16 cellular contexts compared by ENCODE assay signal in genomic region chr2:119490106-119490505, GRCh38. TPM values are rescaled to one million over a fixed set of nuclear protein-coding genes. Genes with fewer than 3 reads are reported as not detected.
DNase-seq lines count a peak whose midpoint lies in the region; ATAC-seq, FAIRE-seq and TF ChIP-seq lines count a peak whose summit lies in the region.
"Had no signal": no experiment of that assay in that cellular context is flagged by ENCODE, and none has a peak within 500 bp of the region (broad histone marks: within the 10 kb centered on the region; RNA-seq: fewer than 3 reads in every experiment).

No MANE protein-coding gene starts in this region.

- peaks cover 15% of the 10 kb centered on the region for H3K4me1 Mint-ChIP-seq in osteocyte (ENCODE audit: unreplicated experiment)

- H3K36me3 ChIP-seq in left ventricle myocardium inferior, result no peaks in the 10 kb centered on the region
- H3K36me3 ChIP-seq in right lobe of liver, result no peaks in the 10 kb centered on the region

- TF ChIP-seq CTCF in left ventricle myocardium inferior (IDR thresholded peaks at IDR 0.05; ENCODE audit: borderline replicate concordance) (no peak), right lobe of liver (IDR thresholded peaks at IDR 0.05) (no peak), osteocyte (IDR thresholded peaks at IDR 0.05) (no peak), GM13976 (IDR thresholded peaks at IDR 0.05; ENCODE audit: borderline replicate concordance, control extremely low read depth, extremely low read depth, insufficient read depth, missing control alignments) (no peak)

- TF ChIP-seq POLR2A in right lobe of liver (IDR thresholded peaks at IDR 0.05), result no peak
- TF ChIP-seq POLR2A in GM12892 (IDR thresholded peaks at IDR 0.05; ENCODE audit: low read depth, low read length), result no peak

- in situ Hi-C loops in GM13976 (cut with MboI; ENCODE audit: low sequenced_read_pairs, unreplicated experiment), result loop anchor here (25.0 kb wide), 1 partner anchor 603 kb away; no protein-coding TSS in a partner anchor

- H3K27ac Mint-ChIP-seq in osteocyte (ENCODE audit: unreplicated experiment), result no peak overlapping the region

- peak overlapping the region; percentile 92 for H3K27ac ChIP-seq in left ventricle myocardium inferior (replicated peaks)
- peak overlapping the region in 2 of 3 donors; percentile 87 to 96 for H3K27ac ChIP-seq in right lobe of liver
- H3K27ac ChIP-seq: KMS-11 had no signal

- WGBS in right lobe of liver (ENCODE audit: insufficient coverage, low coverage, low lambda C conversion rate, missing lambda C conversion rate), result no CpG with 5 or more reads among the region's 8 CpGs

- intact Hi-C loops in left ventricle myocardium inferior (cut with micrococcal nuclease), result no loop called here
- intact Hi-C loops in Right ventricle myocardium inferior (cut with DNase I), result no loop called here
- intact Hi-C loops in right lobe of liver (cut with DNase I), result no loop called here

- H3K27me3 ChIP-seq in left ventricle myocardium inferior (ENCODE audit: low read depth) (peaks cover 2% of the 10 kb centered on the region), right lobe of liver (no peaks in the 10 kb centered on the region)

- no peak overlapping the region for H3K4me3 Mint-ChIP-seq in osteocyte (ENCODE audit: unreplicated experiment)

- no peaks in the 10 kb centered on the region for H3K9me3 Mint-ChIP-seq in osteocyte (ENCODE audit: unreplicated experiment)

- no peaks in the 10 kb centered on the region for H3K36me3 Mint-ChIP-seq in osteocyte (ENCODE audit: unreplicated experiment)

- DNase-seq in left ventricle myocardium inferior (no peak), Right ventricle myocardium inferior (ENCODE audit: missing footprints) (no peak), right lobe of liver (no peak), osteocyte (ENCODE audit: extremely low spot score, unreplicated experiment) (peak; percentile 56), GM12892 (ENCODE audit: insufficient read length) (no peak), GM13976 (ENCODE audit: low spot score) (no peak), NCI-H2227 treated with DMSO at 0.1 percent for 48 hours (lab: John Stamatoyannopoulos, UW) (no peak)
- no peak for DNase-seq in NK-92 treated with Interleukin-12 subunit alpha and Interleukin-12 subunit beta, amount 100 ng/mL, for 24 hours (lab: John Stamatoyannopoulos, UW)
- DNase-seq: NCI-H1092, NCI-H1694, NCI-H69, PC-3 had no signal

- no peak for FAIRE-seq in GM12892 (lab: Jason Lieb, UNC)

- H3K9me3 ChIP-seq in left ventricle myocardium inferior (replicated peaks) (no peaks in the 10 kb centered on the region), right lobe of liver (no peaks in the 10 kb centered on the region)

- no peak overlapping the region for H3K4me3 ChIP-seq in left ventricle myocardium inferior
- no peak overlapping the region for H3K4me3 ChIP-seq in right lobe of liver

- H3K4me1 ChIP-seq in left ventricle myocardium inferior (peaks cover 70% of the 10 kb centered on the region), right lobe of liver (peaks cover 0 to 56% (median 27%) of the 10 kb centered on the region in 4 donors)

- ATAC-seq in Right ventricle myocardium inferior, result no peak
- no peak for ATAC-seq in right lobe of liver
- ATAC-seq: PC-3 had no signal

- H3K27me3 Mint-ChIP-seq in osteocyte (ENCODE audit: unreplicated experiment), result peaks cover 16% of the 10 kb centered on the region

RNA-seq across cellular contexts. Expression of gene SCTR, which starts 34.2 kb away (rescaled TPM):
- total RNA-seq in left ventricle myocardium inferior, result 1.2 TPM
- 0.41 TPM for total RNA-seq in Right ventricle myocardium inferior
- under 1 TPM in 4 of 6 experiments, not detected in 2; 0.12 to 0.38 (median 0.35) TPM for total RNA-seq in right lobe of liver
- not detected in 2 replicates for total RNA-seq in osteocyte
- not detected for polyA plus RNA-seq in GM12892 (2012; ENCODE audit: missing spikeins)
- total RNA-seq: A172, H4, MCF 10A, PC-3 had no signal

RNA-seq across cellular contexts. Expression of gene CFAP221, which starts 54.1 kb away (rescaled TPM):
- total RNA-seq in left ventricle myocardium inferior (1.0 TPM), Right ventricle myocardium inferior (0.51 TPM), right lobe of liver (1 to 10 TPM in 5 of 6 experiments, under 1 TPM in 1; 0.56 to 5.8 (median 2.4) TPM), osteocyte (not detected in 2 replicates)
- not detected for polyA plus RNA-seq in GM12892 (2012; ENCODE audit: missing spikeins)
- total RNA-seq: MCF 10A, PC-3 had no signal

RNA-seq across cellular contexts. Expression of gene TMEM37, which starts 58.5 kb away (rescaled TPM):
- total RNA-seq in left ventricle myocardium inferior (2.4 TPM), Right ventricle myocardium inferior (4.5 TPM), right lobe of liver (10 to 100 TPM; 37.3 to 96.6 (median 73.5) TPM), osteocyte (0.21 and 0.40 TPM in 2 replicates)
- polyA plus RNA-seq in GM12892 (2012; ENCODE audit: missing spikeins), result 0.30 TPM
- total RNA-seq: MCF 10A had no signal
